ENCODE assay signal across 2 cellular contexts in genomic region chr11:16403448-16403803, GRCh38.
TF ChIP-seq lines count a peak whose summit lies in the region.

No MANE protein-coding gene starts in this region.

TF ChIP-seq in GM23338, 12 proteins besides CTCF, POLR2A, EP300 and RAD21 (continued from another document):
- TF ChIP-seq ZNF462 (CRISPR knock-in tag; IDR thresholded peaks at IDR 0.05) = no peak
- no peak for TF ChIP-seq ZNF331 (CRISPR knock-in tag; IDR thresholded peaks at IDR 0.05; ENCODE audit: low read depth)
- no peak for TF ChIP-seq STAT1 (IDR thresholded peaks at IDR 0.05; ENCODE audit: unreplicated experiment)
- TF ChIP-seq POLR2AphosphoS5 (IDR thresholded peaks at IDR 0.05; ENCODE audit: low read depth) = no peak
- no peak for TF ChIP-seq REST (IDR thresholded peaks at IDR 0.05; ENCODE audit: unreplicated experiment)
- TF ChIP-seq CREB1 (CRISPR knock-in tag; IDR thresholded peaks at IDR 0.05; ENCODE audit: low read depth) = no peak
TF ChIP-seq in GM23338: peak in this region for 0.

TF ChIP-seq in WTC11, 78 proteins besides CTCF, POLR2A, EP300 and RAD21 (continued from another document):
- TF ChIP-seq, protein P1, sequence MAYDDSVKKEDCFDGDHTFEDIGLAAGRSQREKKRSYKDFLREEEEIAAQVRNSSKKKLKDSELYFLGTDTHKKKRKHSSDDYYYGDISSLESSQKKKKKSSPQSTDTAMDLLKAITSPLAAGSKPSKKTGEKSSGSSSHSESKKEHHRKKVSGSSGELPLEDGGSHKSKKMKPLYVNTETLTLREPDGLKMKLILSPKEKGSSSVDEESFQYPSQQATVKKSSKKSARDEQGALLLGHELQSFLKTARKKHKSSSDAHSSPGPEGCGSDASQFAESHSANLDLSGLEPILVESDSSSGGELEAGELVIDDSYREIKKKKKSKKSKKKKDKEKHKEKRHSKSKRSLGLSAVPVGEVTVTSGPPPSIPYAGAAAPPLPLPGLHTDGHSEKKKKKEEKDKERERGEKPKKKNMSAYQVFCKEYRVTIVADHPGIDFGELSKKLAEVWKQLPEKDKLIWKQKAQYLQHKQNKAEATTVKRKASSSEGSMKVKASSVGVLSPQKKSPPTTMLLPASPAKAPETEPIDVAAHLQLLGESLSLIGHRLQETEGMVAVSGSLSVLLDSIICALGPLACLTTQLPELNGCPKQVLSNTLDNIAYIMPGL (CRISPR knock-in tag; IDR thresholded peaks at IDR 0.05) = no peak
- no peak for TF ChIP-seq NFE2L1 (CRISPR knock-in tag; IDR thresholded peaks at IDR 0.05)
- no peak for TF ChIP-seq ZNF281 (CRISPR knock-in tag; IDR thresholded peaks at IDR 0.05)
- TF ChIP-seq PREB (CRISPR knock-in tag; IDR thresholded peaks at IDR 0.05; ENCODE audit: borderline replicate concordance) = no peak
- no peak for TF ChIP-seq ZNF219 (CRISPR knock-in tag; IDR thresholded peaks at IDR 0.05; ENCODE audit: borderline replicate concordance)
- TF ChIP-seq, protein P2, sequence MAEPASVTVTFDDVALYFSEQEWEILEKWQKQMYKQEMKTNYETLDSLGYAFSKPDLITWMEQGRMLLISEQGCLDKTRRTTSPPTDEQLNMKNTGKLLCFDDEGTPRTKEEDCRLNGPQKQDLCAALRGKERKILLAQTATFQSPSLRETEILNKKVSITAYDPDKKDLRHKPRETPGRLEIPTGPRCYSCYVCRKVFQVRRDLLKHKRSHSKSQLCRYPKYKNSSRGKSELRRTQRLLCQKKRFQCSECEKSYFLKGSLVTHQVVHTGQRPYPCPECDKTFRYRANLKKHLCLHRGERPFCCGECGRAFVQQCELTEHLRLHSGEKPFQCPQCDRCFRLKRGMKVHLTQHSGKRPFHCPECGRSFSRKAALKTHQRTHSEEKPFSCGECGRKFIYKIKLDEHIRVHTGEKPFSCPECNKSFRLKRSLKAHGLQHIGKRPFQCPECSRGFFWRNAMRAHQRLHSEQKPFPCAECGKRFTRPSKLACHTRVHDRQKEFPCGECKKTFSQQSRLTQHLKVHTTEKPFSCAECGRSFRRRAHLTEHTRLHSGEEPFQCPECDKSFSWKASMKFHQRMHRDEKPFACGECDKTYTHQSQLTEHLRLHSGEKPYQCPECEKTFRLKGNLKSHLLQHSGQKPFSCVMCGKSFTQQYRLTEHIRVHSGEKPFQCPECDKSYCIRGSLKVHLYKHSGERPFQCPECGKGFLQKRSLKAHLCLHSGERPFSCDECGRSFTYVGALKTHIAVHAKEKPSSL (CRISPR knock-in tag; conservative IDR thresholded peaks at IDR 0.05) = no peak
- no peak for TF ChIP-seq RELA (CRISPR knock-in tag; IDR thresholded peaks at IDR 0.05; ENCODE audit: borderline replicate concordance)
- no peak for TF ChIP-seq NFYB (CRISPR knock-in tag; conservative IDR thresholded peaks at IDR 0.05; ENCODE audit: low read depth)
- no peak for TF ChIP-seq ZNF232 (CRISPR knock-in tag; IDR thresholded peaks at IDR 0.05)
- TF ChIP-seq GABPB1 (CRISPR knock-in tag; IDR thresholded peaks at IDR 0.05) = no peak
- no peak for TF ChIP-seq TEAD4 (CRISPR knock-in tag; IDR thresholded peaks at IDR 0.05)
- TF ChIP-seq ZNF121 (CRISPR knock-in tag; IDR thresholded peaks at IDR 0.05) = no peak
- no peak for TF ChIP-seq TP53 (CRISPR knock-in tag; IDR thresholded peaks at IDR 0.05)
- TF ChIP-seq JAZF1 (CRISPR knock-in tag; IDR thresholded peaks at IDR 0.05) = no peak
- TF ChIP-seq USF2 (CRISPR knock-in tag; IDR thresholded peaks at IDR 0.05) = no peak
TF ChIP-seq in WTC11: peak in this region for 0.
